In the genomic region with DNA sequence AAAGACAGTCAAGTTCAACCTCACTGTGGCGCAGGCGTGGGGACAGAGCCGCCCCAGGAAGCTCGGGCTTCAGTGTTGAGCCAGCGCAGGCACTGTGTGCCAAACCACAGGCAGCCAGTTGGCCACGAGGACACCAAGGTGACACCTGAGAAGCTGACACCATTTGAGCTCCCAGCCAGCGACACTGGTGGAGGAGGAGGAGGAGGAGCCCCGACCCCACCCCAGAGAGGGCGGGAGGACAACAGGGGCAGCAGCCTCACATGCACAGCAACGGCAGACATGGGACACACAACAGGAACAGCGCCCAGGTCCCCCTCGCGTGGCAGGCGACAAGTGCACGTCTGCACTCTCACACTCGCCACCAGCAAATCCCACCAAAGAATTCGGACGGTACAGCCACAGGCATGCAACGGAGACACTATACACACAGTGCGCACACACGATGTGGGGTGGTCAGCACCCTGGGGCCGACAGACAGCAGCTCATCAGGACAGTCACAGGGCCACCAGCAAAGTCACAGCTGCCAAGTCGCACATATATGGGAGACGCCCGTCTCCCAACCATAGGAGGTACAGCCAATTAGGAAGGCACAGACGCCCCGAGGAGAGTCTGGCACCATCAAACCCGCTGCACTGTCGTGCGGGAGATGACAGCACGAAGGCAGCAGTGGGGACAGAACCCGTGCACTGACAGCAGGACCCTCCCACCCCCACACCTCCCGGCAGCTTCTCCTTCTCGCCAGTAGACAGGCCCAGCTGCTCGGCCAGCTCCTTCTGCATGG, we compare ENCODE assay signal across 12 cellular contexts. TPM values are rescaled to one million over a fixed set of nuclear protein-coding genes. Genes with fewer than 3 reads are reported as not detected.
DNase-seq lines count a peak whose midpoint lies in the region; ATAC-seq, FAIRE-seq and TF ChIP-seq lines count a peak whose summit lies in the region.
"Had no signal": no experiment of that assay in that cellular context is flagged by ENCODE, and none has a peak within 500 bp of the region (broad histone marks: within the 10 kb centered on the region; RNA-seq: fewer than 3 reads in every experiment).

No MANE protein-coding gene starts in this region.

- H3K4me1 Mint-ChIP-seq in activated T-helper 2 cell treated with anti-CD3 and anti-CD28 coated beads, Interferon-gamma antibody, Interleukin-2, Interleukin-4, amounts not matched to agents 10 μg/mL and 5 μg/mL and 100 μg/mL, durations not matched to agents 14 hours and 24 hours and 36 hours (ENCODE audit: low read depth): peaks cover 23% of the 10 kb centered on the region
- H3K4me1 Mint-ChIP-seq in nephron: peaks cover 11% of the 10 kb centered on the region

- FAIRE-seq in GM12891 (lab: Jason Lieb, UNC): peak; percentile 40
- FAIRE-seq: islet of Langerhans had no signal

- intact Hi-C loops in activated T-helper 2 cell treated with anti-CD3 and anti-CD28 coated beads, Interferon-gamma antibody, Interleukin-2, Interleukin-4, amounts not matched to agents 10 μg/mL and 5 μg/mL and 100 μg/mL, durations not matched to agents 14 hours and 24 hours and 36 hours (cut with micrococcal nuclease): no loop called here
- intact Hi-C loops in left cardiac atrium (cut with DNase I): no loop called here

- H3K36me3 Mint-ChIP-seq in activated T-helper 2 cell treated with anti-CD3 and anti-CD28 coated beads, Interferon-gamma antibody, Interleukin-2, Interleukin-4, amounts not matched to agents 10 μg/mL and 5 μg/mL and 100 μg/mL, durations not matched to agents 14 hours and 24 hours and 36 hours (ENCODE audit: low read depth): peaks cover 63% of the 10 kb centered on the region
- peaks cover 13% of the 10 kb centered on the region for H3K36me3 Mint-ChIP-seq in nephron (ENCODE audit: low read depth)

- peak overlapping the region; percentile 52 for H3K4me3 Mint-ChIP-seq in activated T-helper 2 cell treated with anti-CD3 and anti-CD28 coated beads, Interferon-gamma antibody, Interleukin-2, Interleukin-4, amounts not matched to agents 10 μg/mL and 5 μg/mL and 100 μg/mL, durations not matched to agents 14 hours and 24 hours and 36 hours (ENCODE audit: low read depth)
- H3K4me3 Mint-ChIP-seq in nephron: peak overlapping the region; percentile 52 to 69 (median 61)

- no peaks in the 10 kb centered on the region for H3K27me3 Mint-ChIP-seq in activated T-helper 2 cell treated with anti-CD3 and anti-CD28 coated beads, Interferon-gamma antibody, Interleukin-2, Interleukin-4, amounts not matched to agents 10 μg/mL and 5 μg/mL and 100 μg/mL, durations not matched to agents 14 hours and 24 hours and 36 hours (ENCODE audit: low read depth)
- no peaks in the 10 kb centered on the region for H3K27me3 Mint-ChIP-seq in nephron (ENCODE audit: low read depth)

- peak; percentile 67; the same call in 1 of the 2 replicates for TF ChIP-seq POLR2A in GM12891 (IDR thresholded peaks at IDR 0.05; ENCODE audit: low read depth, low read length)

- DNase-seq in DMS 273 (lab: John Stamatoyannopoulos, UW; ENCODE audit: unreplicated experiment) (peak; percentile 60), DMS 273 treated with DMSO at 0.1 percent for 48 hours (lab: John Stamatoyannopoulos, UW) (no peak), GM12891 (ENCODE audit: insufficient read length, low spot score) (no peak), AG20443 (ENCODE audit: low spot score) (no peak), left cardiac atrium (no peak)
- DNase-seq in activated T-helper 2 cell treated with anti-CD3 and anti-CD28 coated beads, Interferon-gamma antibody, Interleukin-2, Interleukin-4, amounts not matched to agents 10 μg/mL and 5 μg/mL and 100 μg/mL, durations not matched to agents 14 hours and 24 hours and 36 hours (ENCODE audit: low spot score): no peak
- DNase-seq: NCI-H1417 treated with DMSO at 0.1 percent for 48 hours; stimulated activated naive CD4-positive, alpha-beta T cell; T1000 had no signal

- no peak overlapping the region for H3K27ac Mint-ChIP-seq in activated T-helper 2 cell treated with anti-CD3 and anti-CD28 coated beads, Interferon-gamma antibody, Interleukin-2, Interleukin-4, amounts not matched to agents 10 μg/mL and 5 μg/mL and 100 μg/mL, durations not matched to agents 14 hours and 24 hours and 36 hours
- no peak overlapping the region for H3K27ac Mint-ChIP-seq in nephron

- ATAC-seq in GM18870 (IDR thresholded peaks at IDR 0.05; ENCODE audit: unreplicated experiment) (no peak), left cardiac atrium (no peak)

- no peaks in the 10 kb centered on the region for H3K9me3 Mint-ChIP-seq in activated T-helper 2 cell treated with anti-CD3 and anti-CD28 coated beads, Interferon-gamma antibody, Interleukin-2, Interleukin-4, amounts not matched to agents 10 μg/mL and 5 μg/mL and 100 μg/mL, durations not matched to agents 14 hours and 24 hours and 36 hours
- H3K9me3 Mint-ChIP-seq in nephron: no peaks in the 10 kb centered on the region

- no peak for TF ChIP-seq CTCF in nephron (IDR thresholded peaks at IDR 0.05; ENCODE audit: unreplicated experiment in 3 of 3)

TF ChIP-seq in GM12891, 5 proteins besides CTCF, POLR2A, EP300 and RAD21:
- TF ChIP-seq POU2F2 (IDR thresholded peaks at IDR 0.05; ENCODE audit: low read depth, low read length) (peak; percentile 63; the same call in 1 of the 2 replicates), PAX5 (IDR thresholded peaks at IDR 0.05; ENCODE audit: insufficient read depth, low read length, severe bottlenecking) (no peak), SPI1 (IDR thresholded peaks at IDR 0.05; ENCODE audit: low read depth, low read length) (no peak), TAF1 (IDR thresholded peaks at IDR 0.05; ENCODE audit: low read depth, low read length) (no peak), POLR2AphosphoS5 (IDR thresholded peaks at IDR 0.05; ENCODE audit: low read depth, low read length) (peak; percentile 89)

RNA-seq across cellular contexts. Expression of gene EIF3G, which starts 3.4 kb away (rescaled TPM):
- polyA plus RNA-seq in GM12891 (2012; ENCODE audit: low read depth, missing spikeins): 234 TPM
- 303 and 306 TPM in 2 replicates for total RNA-seq in activated T-helper 2 cell treated with anti-CD3 and anti-CD28 coated beads, Interferon-gamma antibody, Interleukin-2, Interleukin-4, amounts not matched to agents 10 μg/mL and 5 μg/mL and 100 μg/mL, durations not matched to agents 14 hours and 24 hours and 36 hours
- 100 to 1,000 TPM; 136 to 148 TPM for total RNA-seq in left cardiac atrium

RNA-seq across cellular contexts. Expression of gene P2RY11, which starts 4.8 kb away (rescaled TPM):
- 35.3 TPM for polyA plus RNA-seq in GM12891 (2012; ENCODE audit: low read depth, missing spikeins)
- total RNA-seq in activated T-helper 2 cell treated with anti-CD3 and anti-CD28 coated beads, Interferon-gamma antibody, Interleukin-2, Interleukin-4, amounts not matched to agents 10 μg/mL and 5 μg/mL and 100 μg/mL, durations not matched to agents 14 hours and 24 hours and 36 hours: 41.8 and 46.5 TPM in 2 replicates
- 10 to 100 TPM in 1 of 2 donors, 1 to 10 TPM in 1; 3.8 to 13.2 TPM for total RNA-seq in left cardiac atrium

RNA-seq across cellular contexts. Expression of gene PPAN, which starts 10.1 kb away (rescaled TPM):
- polyA plus RNA-seq in GM12891 (2012; ENCODE audit: low read depth, missing spikeins): 87.1 TPM
- 160 and 162 TPM in 2 replicates for total RNA-seq in activated T-helper 2 cell treated with anti-CD3 and anti-CD28 coated beads, Interferon-gamma antibody, Interleukin-2, Interleukin-4, amounts not matched to agents 10 μg/mL and 5 μg/mL and 100 μg/mL, durations not matched to agents 14 hours and 24 hours and 36 hours
- total RNA-seq in left cardiac atrium: 10 to 100 TPM; 23.6 to 38.9 TPM

RNA-seq across cellular contexts. Expression of gene ANGPTL6, which starts 13.8 kb away (rescaled TPM):
- polyA plus RNA-seq in GM12891 (2012; ENCODE audit: low read depth, missing spikeins): 18.1 TPM
- total RNA-seq in activated T-helper 2 cell treated with anti-CD3 and anti-CD28 coated beads, Interferon-gamma antibody, Interleukin-2, Interleukin-4, amounts not matched to agents 10 μg/mL and 5 μg/mL and 100 μg/mL, durations not matched to agents 14 hours and 24 hours and 36 hours: 7.7 and 8.0 TPM in 2 replicates
- total RNA-seq in left cardiac atrium: under 1 TPM in 1 of 2 donors, not detected in 1; 0.24 TPM

RNA-seq across cellular contexts. Expression of gene SHFL, which starts 30.2 kb away (rescaled TPM):
- polyA plus RNA-seq in GM12891 (2012; ENCODE audit: low read depth, missing spikeins): 60.6 TPM
- total RNA-seq in activated T-helper 2 cell treated with anti-CD3 and anti-CD28 coated beads, Interferon-gamma antibody, Interleukin-2, Interleukin-4, amounts not matched to agents 10 μg/mL and 5 μg/mL and 100 μg/mL, durations not matched to agents 14 hours and 24 hours and 36 hours: 56.1 and 56.2 TPM in 2 replicates
- total RNA-seq in left cardiac atrium: 10 to 100 TPM; 11.4 to 18.7 TPM
